10 cellular contexts compared by ENCODE assay signal in the genomic region with DNA sequence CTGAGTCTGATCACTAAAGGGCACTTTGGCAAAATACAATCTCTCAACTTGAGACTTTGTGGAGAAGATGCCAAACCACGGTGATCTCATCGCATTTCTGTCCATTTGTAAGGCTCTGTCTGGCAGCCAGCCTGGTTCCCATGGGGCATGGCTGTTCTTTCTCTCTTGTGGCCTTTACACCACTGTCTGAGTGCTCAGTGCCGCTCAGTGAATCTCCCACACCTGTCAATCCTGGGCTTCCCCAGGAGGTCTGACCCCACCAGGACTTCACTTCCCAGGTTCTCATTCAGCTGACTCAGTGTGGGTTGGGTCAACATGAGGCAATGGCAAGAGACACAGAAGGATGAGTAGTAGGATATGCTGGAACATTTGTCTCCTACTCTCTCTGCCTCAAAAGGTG.
A peak's percentile ranks its signal among the peaks of the same experiment; 100 is the strongest.
DNase-seq lines count a peak whose midpoint lies in the region; ATAC-seq and TF ChIP-seq lines count a peak whose summit lies in the region.
"Had no signal": no experiment of that assay in that cellular context is flagged by ENCODE, and none has a peak within 500 bp of the region (broad histone marks: within the 10 kb centered on the region; RNA-seq: fewer than 3 reads in every experiment).

No MANE protein-coding gene starts in this region.

- H3K4me1 ChIP-seq in adipocyte (ENCODE audit: control insufficient read depth, insufficient read depth, low read length) (peaks cover 40% of the 10 kb centered on the region), thyroid gland (no peaks in the 10 kb centered on the region)

- H3K9ac ChIP-seq in adipocyte (ENCODE audit: low read length) = no peak overlapping the region

- BruUV-seq in Calu3 (replicated peaks; lab: Mats Ljungman, UMichigan) = no TSS peak

- CTCF ChIA-PET in AG04449 (lab: Yijun Ruan, JAX) = interaction anchor here (1.4 to 1.9 kb wide), 2 partner anchors 17 to 792 kb away, joined by 3 to 4 read pairs; no protein-coding TSS in a partner anchor
- CTCF ChIA-PET in Calu3 (lab: Charles Lee) = no interaction called here

- ATAC-seq in GM21423 (IDR thresholded peaks at IDR 0.05; ENCODE audit: unreplicated experiment) = peak; percentile 46

- H3K27me3 ChIP-seq in adipocyte (replicated peaks; ENCODE audit: control insufficient read depth, insufficient read depth, low read length) = no peaks in the 10 kb centered on the region
- no peaks in the 10 kb centered on the region for H3K27me3 ChIP-seq in thyroid gland

- no peaks in the 10 kb centered on the region for H3K36me3 ChIP-seq in adipocyte (ENCODE audit: control insufficient read depth, insufficient read depth, low read length, severe bottlenecking)
- H3K36me3 ChIP-seq in thyroid gland = no peaks in the 10 kb centered on the region

- no peaks in the 10 kb centered on the region for H3K27me3 Mint-ChIP-seq in Calu3 (ENCODE audit: unreplicated experiment)

- no peaks in the 10 kb centered on the region for H3K9me3 ChIP-seq in adipocyte (ENCODE audit: control insufficient read depth, low read length)
- no peaks in the 10 kb centered on the region for H3K9me3 ChIP-seq in thyroid gland

- no peak overlapping the region for H3K27ac Mint-ChIP-seq in Calu3 (ENCODE audit: unreplicated experiment)

- 71 to 82% methylated on average over 3 of the region's 3 CpGs for WGBS in thyroid gland, 2 donors

- H3K27ac ChIP-seq in thyroid gland = no peak overlapping the region
- H3K27ac ChIP-seq: skin epidermis had no signal

- no peak overlapping the region for H3K4me3 Mint-ChIP-seq in Calu3 (ENCODE audit: low read depth, unreplicated experiment)

- no peak for TF ChIP-seq POLR2A in thyroid gland (IDR thresholded peaks at IDR 0.05)

- DNase-seq in AG04449 (ENCODE audit: low read depth, low spot score) = peak; percentile 79
- DNase-seq in adipocyte (ENCODE audit: low read depth) = peak; percentile 91
- peak; percentile 43 for DNase-seq in hepatic stellate cell (ENCODE audit: low spot score)
- no peak for DNase-seq in thyroid gland
- DNase-seq in Calu3 = no peak
- DNase-seq in OCI-M2 (lab: John Stamatoyannopoulos, UW; ENCODE audit: unreplicated experiment) = no peak
- no peak for DNase-seq in activated naive CD4-positive, alpha-beta T cell treated with Interleukin-2 at 50 U/mL for 16 hours
- DNase-seq: RPMI8226 had no signal

- H3K36me3 Mint-ChIP-seq in Calu3 (ENCODE audit: insufficient read depth, unreplicated experiment) = peaks cover 5% of the 10 kb centered on the region

- intact Hi-C loops in thyroid gland (cut with DNase I) = no loop called here
- intact Hi-C loops in Calu3 (cut with micrococcal nuclease; ENCODE audit: unreplicated experiment) = no loop called here

- POLR2A ChIA-PET in AG04449 (lab: Yijun Ruan, JAX) = no interaction called here

- no peak overlapping the region for H3K4me3 ChIP-seq in AG04449 (ENCODE audit: low read depth, low read length)
- H3K4me3 ChIP-seq in adipocyte (ENCODE audit: low read length) = no peak overlapping the region
- no peak overlapping the region for H3K4me3 ChIP-seq in thyroid gland (replicated peaks in 1 of 3)
- H3K4me3 ChIP-seq: skin epidermis had no signal

- TF ChIP-seq CTCF in AG04449 (IDR thresholded peaks at IDR 0.05; ENCODE audit: insufficient read depth, low read length, missing control alignments) (no peak), thyroid gland (IDR thresholded peaks at IDR 0.05) (no peak), Calu3 (IDR thresholded peaks at IDR 0.05; ENCODE audit: unreplicated experiment) (no peak)

- no peaks in the 10 kb centered on the region for H3K9me3 Mint-ChIP-seq in Calu3 (ENCODE audit: low read depth, unreplicated experiment)

- no peaks in the 10 kb centered on the region for H3K4me1 Mint-ChIP-seq in Calu3 (ENCODE audit: low read depth, unreplicated experiment)

Comparison
In these comparisons a context has a peak if more than half of its experiments do, and no peak if none do; other contexts are left out.
1. DNase-seq: peak in AG04449 (single experiment), adipocyte (single experiment) and hepatic stellate cell (single experiment); none in thyroid gland (0 of 2), Calu3 (single experiment), OCI-M2 (single experiment) and activated naive CD4-positive, alpha-beta T cell treated with Interleukin-2 at 50 U/mL for 16 hours (single experiment).